Comparison of ENCODE assay signal across 2 cellular contexts in the genomic region with DNA sequence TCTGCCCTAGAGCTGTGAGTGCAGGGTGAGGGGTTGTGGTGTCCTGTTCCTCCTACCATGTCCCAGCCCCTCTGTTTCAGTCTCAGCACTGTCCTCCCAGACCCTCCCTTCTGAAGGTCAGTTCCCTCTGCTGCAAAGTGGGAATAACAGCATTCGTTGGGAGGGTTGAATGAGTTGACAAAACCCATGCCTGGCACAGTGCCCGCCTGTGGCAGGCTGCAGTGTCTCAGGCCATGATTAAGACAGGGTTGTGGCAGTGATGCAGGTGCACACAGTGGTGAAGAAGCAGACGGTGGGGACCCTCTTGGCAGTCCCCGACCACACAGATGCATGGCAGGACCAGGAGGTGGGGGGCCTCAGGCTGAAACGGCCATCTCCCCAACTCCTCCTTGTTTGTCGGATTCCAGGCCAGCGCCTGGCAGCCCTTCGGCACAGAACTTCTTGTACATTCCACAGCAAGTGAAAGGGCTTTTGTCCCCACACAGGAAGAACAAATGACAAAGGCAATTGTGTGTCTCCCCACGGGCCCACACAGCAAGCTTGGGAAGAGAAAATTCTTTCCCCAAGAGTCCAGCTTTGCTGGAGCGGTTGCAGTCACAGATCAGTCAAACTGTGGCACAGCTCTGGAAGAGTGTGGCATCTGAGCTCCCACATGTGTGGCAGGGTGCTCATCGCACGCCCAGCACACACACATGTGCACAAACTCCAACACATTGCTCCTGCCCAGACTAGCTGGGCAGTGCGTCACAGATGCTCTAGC.
TF ChIP-seq lines count a peak whose summit lies in the region.

No MANE protein-coding gene starts in this region.

TF ChIP-seq in SK-N-SH treated with all-trans-retinoic acid at 6 μM for 48 hours, 23 proteins besides CTCF, POLR2A, EP300 and RAD21 (continued from another document):
- TF ChIP-seq, protein P1, sequence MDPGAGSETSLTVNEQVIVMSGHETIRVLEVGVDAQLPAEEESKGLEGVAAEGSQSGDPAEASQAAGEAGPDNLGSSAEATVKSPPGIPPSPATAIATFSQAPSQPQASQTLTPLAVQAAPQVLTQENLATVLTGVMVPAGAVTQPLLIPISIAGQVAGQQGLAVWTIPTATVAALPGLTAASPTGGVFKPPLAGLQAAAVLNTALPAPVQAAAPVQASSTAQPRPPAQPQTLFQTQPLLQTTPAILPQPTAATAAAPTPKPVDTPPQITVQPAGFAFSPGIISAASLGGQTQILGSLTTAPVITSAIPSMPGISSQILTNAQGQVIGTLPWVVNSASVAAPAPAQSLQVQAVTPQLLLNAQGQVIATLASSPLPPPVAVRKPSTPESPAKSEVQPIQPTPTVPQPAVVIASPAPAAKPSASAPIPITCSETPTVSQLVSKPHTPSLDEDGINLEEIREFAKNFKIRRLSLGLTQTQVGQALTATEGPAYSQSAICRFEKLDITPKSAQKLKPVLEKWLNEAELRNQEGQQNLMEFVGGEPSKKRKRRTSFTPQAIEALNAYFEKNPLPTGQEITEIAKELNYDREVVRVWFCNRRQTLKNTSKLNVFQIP (CRISPR knock-in tag; IDR thresholded peaks at IDR 0.05; ENCODE audit: borderline replicate concordance, low read depth) = no peak
- TF ChIP-seq, protein P2, sequence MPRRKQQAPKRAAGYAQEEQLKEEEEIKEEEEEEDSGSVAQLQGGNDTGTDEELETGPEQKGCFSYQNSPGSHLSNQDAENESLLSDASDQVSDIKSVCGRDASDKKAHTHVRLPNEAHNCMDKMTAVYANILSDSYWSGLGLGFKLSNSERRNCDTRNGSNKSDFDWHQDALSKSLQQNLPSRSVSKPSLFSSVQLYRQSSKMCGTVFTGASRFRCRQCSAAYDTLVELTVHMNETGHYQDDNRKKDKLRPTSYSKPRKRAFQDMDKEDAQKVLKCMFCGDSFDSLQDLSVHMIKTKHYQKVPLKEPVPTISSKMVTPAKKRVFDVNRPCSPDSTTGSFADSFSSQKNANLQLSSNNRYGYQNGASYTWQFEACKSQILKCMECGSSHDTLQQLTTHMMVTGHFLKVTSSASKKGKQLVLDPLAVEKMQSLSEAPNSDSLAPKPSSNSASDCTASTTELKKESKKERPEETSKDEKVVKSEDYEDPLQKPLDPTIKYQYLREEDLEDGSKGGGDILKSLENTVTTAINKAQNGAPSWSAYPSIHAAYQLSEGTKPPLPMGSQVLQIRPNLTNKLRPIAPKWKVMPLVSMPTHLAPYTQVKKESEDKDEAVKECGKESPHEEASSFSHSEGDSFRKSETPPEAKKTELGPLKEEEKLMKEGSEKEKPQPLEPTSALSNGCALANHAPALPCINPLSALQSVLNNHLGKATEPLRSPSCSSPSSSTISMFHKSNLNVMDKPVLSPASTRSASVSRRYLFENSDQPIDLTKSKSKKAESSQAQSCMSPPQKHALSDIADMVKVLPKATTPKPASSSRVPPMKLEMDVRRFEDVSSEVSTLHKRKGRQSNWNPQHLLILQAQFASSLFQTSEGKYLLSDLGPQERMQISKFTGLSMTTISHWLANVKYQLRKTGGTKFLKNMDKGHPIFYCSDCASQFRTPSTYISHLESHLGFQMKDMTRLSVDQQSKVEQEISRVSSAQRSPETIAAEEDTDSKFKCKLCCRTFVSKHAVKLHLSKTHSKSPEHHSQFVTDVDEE (CRISPR knock-in tag; IDR thresholded peaks at IDR 0.05) = peak; percentile 76
- TF ChIP-seq, protein P3, sequence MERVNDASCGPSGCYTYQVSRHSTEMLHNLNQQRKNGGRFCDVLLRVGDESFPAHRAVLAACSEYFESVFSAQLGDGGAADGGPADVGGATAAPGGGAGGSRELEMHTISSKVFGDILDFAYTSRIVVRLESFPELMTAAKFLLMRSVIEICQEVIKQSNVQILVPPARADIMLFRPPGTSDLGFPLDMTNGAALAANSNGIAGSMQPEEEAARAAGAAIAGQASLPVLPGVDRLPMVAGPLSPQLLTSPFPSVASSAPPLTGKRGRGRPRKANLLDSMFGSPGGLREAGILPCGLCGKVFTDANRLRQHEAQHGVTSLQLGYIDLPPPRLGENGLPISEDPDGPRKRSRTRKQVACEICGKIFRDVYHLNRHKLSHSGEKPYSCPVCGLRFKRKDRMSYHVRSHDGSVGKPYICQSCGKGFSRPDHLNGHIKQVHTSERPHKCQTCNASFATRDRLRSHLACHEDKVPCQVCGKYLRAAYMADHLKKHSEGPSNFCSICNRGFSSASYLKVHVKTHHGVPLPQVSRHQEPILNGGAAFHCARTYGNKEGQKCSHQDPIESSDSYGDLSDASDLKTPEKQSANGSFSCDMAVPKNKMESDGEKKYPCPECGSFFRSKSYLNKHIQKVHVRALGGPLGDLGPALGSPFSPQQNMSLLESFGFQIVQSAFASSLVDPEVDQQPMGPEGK (CRISPR knock-in tag; IDR thresholded peaks at IDR 0.05; ENCODE audit: borderline replicate concordance) = no peak
- TF ChIP-seq SNAI2 (CRISPR knock-in tag; IDR thresholded peaks at IDR 0.05) (peak; percentile 61; the same call in 1 of the 2 replicates), CSDC2 (CRISPR knock-in tag; IDR thresholded peaks at IDR 0.05) (no peak), ZNF70 (CRISPR knock-in tag; IDR thresholded peaks at IDR 0.05) (peak; percentile 55; the same call in 1 of the 2 replicates), TCF4 (CRISPR knock-in tag; IDR thresholded peaks at IDR 0.05; ENCODE audit: borderline replicate concordance) (peak; percentile 47; the same call in 1 of the 2 replicates), ZFP3 (CRISPR knock-in tag; IDR thresholded peaks at IDR 0.05) (no peak), RARB (CRISPR knock-in tag; IDR thresholded peaks at IDR 0.05) (no peak)

TF ChIP-seq in HepG2, 621 proteins besides CTCF, POLR2A, EP300 and RAD21 (continued from another document and continues in another):
- TF ChIP-seq ZNF567 (CRISPR knock-in tag; IDR thresholded peaks at IDR 0.05; ENCODE audit: borderline replicate concordance) (peak; percentile 76; the same call in 1 of the 2 replicates), PRMT3 (CRISPR knock-in tag; IDR thresholded peaks at IDR 0.05; ENCODE audit: borderline replicate concordance, low read depth) (0 out of 2 replicates have a peak, but pooled peaks have one; percentile 62), RBFOX2 (IDR thresholded peaks at IDR 0.05; ENCODE audit: low read depth, low read length) (0 out of 2 replicates have a peak, but pooled peaks have one; percentile 1), ETV5 (CRISPR knock-in tag; IDR thresholded peaks at IDR 0.05; ENCODE audit: borderline replicate concordance) (no peak), BCL6 (CRISPR knock-in tag; IDR thresholded peaks at IDR 0.05) (0 out of 2 replicates have a peak, but pooled peaks have one; percentile 18), POLR2AphosphoS5 (IDR thresholded peaks at IDR 0.05; ENCODE audit: low read depth, low read length) (peak; percentile 28; the same call in 1 of the 2 replicates), U2AF1 (optimal IDR thresholded peaks at IDR 0.05; ENCODE audit: low read depth, low read length) (peak; percentile 73), AKAP8 (CRISPR knock-in tag; IDR thresholded peaks at IDR 0.05) (no peak), SOX13 (IDR thresholded peaks at IDR 0.05) (peak; percentile 72; the same call in 1 of the 2 replicates), SOX13 (CRISPR knock-in tag; conservative IDR thresholded peaks at IDR 0.05 in 1 of 2, IDR thresholded peaks at IDR 0.05 in 1 of 2) (peak in 1 of 2 experiments; percentile 91; a peak in 2 of 4 replicates), TGIF2 (CRISPR knock-in tag; IDR thresholded peaks at IDR 0.05) (0 out of 2 replicates have a peak, but pooled peaks have one; percentile 51), NONO (IDR thresholded peaks at IDR 0.05) (no peak), NONO (CRISPR knock-in tag; conservative IDR thresholded peaks at IDR 0.05) (0 out of 2 replicates have a peak, but pooled peaks have one; percentile 25), TOPORS (CRISPR knock-in tag; IDR thresholded peaks at IDR 0.05) (peak; percentile 46; the same call in 1 of the 2 replicates), NR1H2 (CRISPR knock-in tag; IDR thresholded peaks at IDR 0.05; ENCODE audit: borderline replicate concordance, low read depth) (no peak), PCBP1 (IDR thresholded peaks at IDR 0.05; ENCODE audit: borderline replicate concordance, low read depth, low read length) (0 out of 2 replicates have a peak, but pooled peaks have one; percentile 37)
- TF ChIP-seq, protein P4, sequence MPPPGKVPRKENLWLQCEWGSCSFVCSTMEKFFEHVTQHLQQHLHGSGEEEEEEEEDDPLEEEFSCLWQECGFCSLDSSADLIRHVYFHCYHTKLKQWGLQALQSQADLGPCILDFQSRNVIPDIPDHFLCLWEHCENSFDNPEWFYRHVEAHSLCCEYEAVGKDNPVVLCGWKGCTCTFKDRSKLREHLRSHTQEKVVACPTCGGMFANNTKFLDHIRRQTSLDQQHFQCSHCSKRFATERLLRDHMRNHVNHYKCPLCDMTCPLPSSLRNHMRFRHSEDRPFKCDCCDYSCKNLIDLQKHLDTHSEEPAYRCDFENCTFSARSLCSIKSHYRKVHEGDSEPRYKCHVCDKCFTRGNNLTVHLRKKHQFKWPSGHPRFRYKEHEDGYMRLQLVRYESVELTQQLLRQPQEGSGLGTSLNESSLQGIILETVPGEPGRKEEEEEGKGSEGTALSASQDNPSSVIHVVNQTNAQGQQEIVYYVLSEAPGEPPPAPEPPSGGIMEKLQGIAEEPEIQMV (CRISPR knock-in tag; IDR thresholded peaks at IDR 0.05; ENCODE audit: low read depth) = peak; percentile 76; the same call in 1 of the 2 replicates
- TF ChIP-seq, protein P5, sequence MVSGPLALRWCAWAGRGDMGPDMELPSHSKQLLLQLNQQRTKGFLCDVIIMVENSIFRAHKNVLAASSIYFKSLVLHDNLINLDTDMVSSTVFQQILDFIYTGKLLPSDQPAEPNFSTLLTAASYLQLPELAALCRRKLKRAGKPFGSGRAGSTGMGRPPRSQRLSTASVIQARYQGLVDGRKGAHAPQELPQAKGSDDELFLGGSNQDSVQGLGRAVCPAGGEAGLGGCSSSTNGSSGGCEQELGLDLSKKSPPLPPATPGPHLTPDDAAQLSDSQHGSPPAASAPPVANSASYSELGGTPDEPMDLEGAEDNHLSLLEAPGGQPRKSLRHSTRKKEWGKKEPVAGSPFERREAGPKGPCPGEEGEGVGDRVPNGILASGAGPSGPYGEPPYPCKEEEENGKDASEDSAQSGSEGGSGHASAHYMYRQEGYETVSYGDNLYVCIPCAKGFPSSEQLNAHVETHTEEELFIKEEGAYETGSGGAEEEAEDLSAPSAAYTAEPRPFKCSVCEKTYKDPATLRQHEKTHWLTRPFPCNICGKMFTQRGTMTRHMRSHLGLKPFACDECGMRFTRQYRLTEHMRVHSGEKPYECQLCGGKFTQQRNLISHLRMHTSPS (CRISPR knock-in tag; IDR thresholded peaks at IDR 0.05; ENCODE audit: low read depth) = peak; percentile 46; the same call in 1 of the 2 replicates
- TF ChIP-seq, protein P6, sequence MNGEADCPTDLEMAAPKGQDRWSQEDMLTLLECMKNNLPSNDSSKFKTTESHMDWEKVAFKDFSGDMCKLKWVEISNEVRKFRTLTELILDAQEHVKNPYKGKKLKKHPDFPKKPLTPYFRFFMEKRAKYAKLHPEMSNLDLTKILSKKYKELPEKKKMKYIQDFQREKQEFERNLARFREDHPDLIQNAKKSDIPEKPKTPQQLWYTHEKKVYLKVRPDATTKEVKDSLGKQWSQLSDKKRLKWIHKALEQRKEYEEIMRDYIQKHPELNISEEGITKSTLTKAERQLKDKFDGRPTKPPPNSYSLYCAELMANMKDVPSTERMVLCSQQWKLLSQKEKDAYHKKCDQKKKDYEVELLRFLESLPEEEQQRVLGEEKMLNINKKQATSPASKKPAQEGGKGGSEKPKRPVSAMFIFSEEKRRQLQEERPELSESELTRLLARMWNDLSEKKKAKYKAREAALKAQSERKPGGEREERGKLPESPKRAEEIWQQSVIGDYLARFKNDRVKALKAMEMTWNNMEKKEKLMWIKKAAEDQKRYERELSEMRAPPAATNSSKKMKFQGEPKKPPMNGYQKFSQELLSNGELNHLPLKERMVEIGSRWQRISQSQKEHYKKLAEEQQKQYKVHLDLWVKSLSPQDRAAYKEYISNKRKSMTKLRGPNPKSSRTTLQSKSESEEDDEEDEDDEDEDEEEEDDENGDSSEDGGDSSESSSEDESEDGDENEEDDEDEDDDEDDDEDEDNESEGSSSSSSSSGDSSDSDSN (CRISPR knock-in tag; IDR thresholded peaks at IDR 0.05) = peak; percentile 48; the same call in 1 of the 2 replicates
